Comparison of ENCODE assay signal across 9 cellular contexts in the genomic region with DNA sequence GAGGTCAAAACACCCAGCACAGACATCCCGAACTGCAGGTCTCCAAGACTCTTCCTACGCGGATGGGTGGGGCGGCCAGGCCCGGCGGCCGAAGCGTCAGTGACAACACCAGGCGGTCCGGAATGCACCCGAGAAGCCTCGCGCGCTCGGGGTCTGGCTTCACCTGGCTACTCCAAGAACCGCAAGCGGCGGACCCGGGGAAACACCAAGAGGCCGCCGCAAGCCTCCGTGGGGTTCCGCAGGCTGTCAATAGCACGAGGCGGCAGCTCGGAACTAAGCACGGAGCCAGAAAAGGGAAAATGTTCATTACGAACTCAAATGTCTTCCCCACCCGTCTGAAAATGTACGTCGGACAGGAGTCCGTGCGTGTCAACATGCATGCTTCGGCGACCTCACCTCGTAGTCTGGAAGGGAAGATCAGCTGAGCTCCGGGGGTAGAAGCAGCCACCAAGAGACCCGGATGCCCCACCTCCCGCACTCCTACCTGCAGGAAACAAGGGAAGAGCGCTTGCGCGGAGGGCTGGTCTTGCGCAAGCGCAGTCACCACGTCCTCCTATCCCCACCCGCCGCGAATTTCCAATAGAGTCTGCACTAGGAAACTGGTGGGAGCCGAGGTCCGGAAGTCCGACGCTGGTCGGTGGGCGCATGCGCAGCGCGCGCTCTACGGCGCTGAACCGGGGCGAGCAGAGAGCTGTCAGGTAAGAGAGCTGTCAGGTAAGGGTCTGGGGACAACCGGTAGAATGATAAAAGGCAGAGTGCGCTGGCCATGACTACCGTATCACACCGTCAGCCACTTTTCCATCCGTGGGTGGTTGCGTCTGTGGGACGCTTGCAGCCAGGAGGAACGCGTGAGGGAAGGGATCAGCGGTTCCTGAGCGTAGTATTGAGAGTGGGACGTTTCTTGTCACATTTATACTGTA. TPM values are rescaled to one million over a fixed set of nuclear protein-coding genes. Genes with fewer than 3 reads are reported as not detected.
DNase-seq lines count a peak whose midpoint lies in the region; ATAC-seq, FAIRE-seq and TF ChIP-seq lines count a peak whose summit lies in the region.
"Had no signal": no experiment of that assay in that cellular context is flagged by ENCODE, and none has a peak within 500 bp of the region (broad histone marks: within the 10 kb centered on the region; RNA-seq: fewer than 3 reads in every experiment).

A gene (plus strand): TSS at position 646 of the 920 bp plus-strand sequence. CDS start 3,864 bp downstream, outside the sequence.
A gene (minus strand): TSS at position 500 of the 920 bp plus-strand sequence. CDS start 958 bp downstream, outside the sequence.

- no peak within 1 kb of the TSS for H3K27ac Mint-ChIP-seq in activated CD4-positive, alpha-beta T cell treated with anti-CD3 and anti-CD28 coated beads for 36 hours

- peak within 1 kb of the TSS; percentile 58 to 88 for H3K27ac ChIP-seq in coronary artery

- no peaks in the 10 kb centered on the region; the same call in 1 of the 2 replicates for H3K36me3 ChIP-seq in BE2C

- H3K4me3 ChIP-seq in BE2C (ENCODE audit: low read depth, low read length) (peak within 1 kb of the TSS; percentile 94), coronary artery (peak within 1 kb of the TSS; percentile 96)

- no peaks in the 10 kb centered on the region for H3K27me3 ChIP-seq in BE2C

- FAIRE-seq in GM19239 (lab: Jason Lieb, UNC): peak; percentile 100

- DNase-seq in BE2C (peak; percentile 96), GM19239 (ENCODE audit: insufficient read length, low spot score) (peak; percentile 66), NCI-H510A treated with DMSO at 0.1 percent for 48 hours (lab: John Stamatoyannopoulos, UW) (peak; percentile 97), coronary artery (ENCODE audit: low spot score) (peak; percentile 96), left kidney (ENCODE audit: low read depth, low spot score) (peak; percentile 99)
- DNase-seq in activated CD4-positive, alpha-beta T cell treated with anti-CD3 and anti-CD28 coated beads for 36 hours: peak; percentile 94
- peak; percentile 93 for DNase-seq in stimulated activated CD4-positive, alpha-beta T cell treated with anti-CD3 and anti-CD28 coated beads, Interleukin-2, amount 100 ng/mL, for 24 hours

- CTCF ChIA-PET in activated CD4-positive, alpha-beta T cell treated with anti-CD3 and anti-CD28 coated beads for 36 hours (lab: Charles Lee): interaction anchor here (0.6 kb wide), 1 partner anchor 36 kb away, joined by 4 read pairs; no protein-coding TSS in a partner anchor

- no peak within 1 kb of the TSS for H3K4me3 Mint-ChIP-seq in activated CD4-positive, alpha-beta T cell treated with anti-CD3 and anti-CD28 coated beads for 36 hours

- no peaks in the 10 kb centered on the region for H3K9me3 ChIP-seq in BE2C

- no peaks in the 10 kb centered on the region for H3K9me3 Mint-ChIP-seq in activated CD4-positive, alpha-beta T cell treated with anti-CD3 and anti-CD28 coated beads for 36 hours (ENCODE audit: low read depth)
- H3K9me3 Mint-ChIP-seq: dendritic cell treated with granulocyte-macrophage colony-stimulating factor and Interleukin-4, amounts not matched to agents 40 ng/mL and 50 ng/mL, for 4 days had no signal

- peaks cover 44% of the 10 kb centered on the region for H3K4me1 Mint-ChIP-seq in activated CD4-positive, alpha-beta T cell treated with anti-CD3 and anti-CD28 coated beads for 36 hours

- H3K27me3 Mint-ChIP-seq in activated CD4-positive, alpha-beta T cell treated with anti-CD3 and anti-CD28 coated beads for 36 hours: no peaks in the 10 kb centered on the region
- H3K27me3 Mint-ChIP-seq: dendritic cell treated with granulocyte-macrophage colony-stimulating factor and Interleukin-4, amounts not matched to agents 40 ng/mL and 50 ng/mL, for 4 days had no signal

- H3K36me3 Mint-ChIP-seq in activated CD4-positive, alpha-beta T cell treated with anti-CD3 and anti-CD28 coated beads for 36 hours (ENCODE audit: low read depth): peaks cover 27% of the 10 kb centered on the region

- no peaks in the 10 kb centered on the region; the same call in 1 of the 2 replicates for H3K4me1 ChIP-seq in BE2C

- peak; percentile 79 for ATAC-seq in HG03442 (IDR thresholded peaks at IDR 0.05; ENCODE audit: unreplicated experiment)
- ATAC-seq in activated CD4-positive, alpha-beta T cell treated with anti-CD3 and anti-CD28 coated beads for 36 hours: peak; percentile 89

- intact Hi-C loops in activated CD4-positive, alpha-beta T cell treated with anti-CD3 and anti-CD28 coated beads for 36 hours (cut with DNase I, micrococcal nuclease): loop anchor here (1.0 to 2.0 kb wide), 5 partner anchors 73 to 1667 kb away; a partner anchor contains a TSS

- POLR2A ChIA-PET in activated CD4-positive, alpha-beta T cell treated with anti-CD3 and anti-CD28 coated beads for 36 hours (lab: Charles Lee): interaction anchor here (0.7 kb wide), 1 partner anchor 993 kb away, joined by 3 read pairs; no protein-coding TSS in a partner anchor

- TF ChIP-seq CTCF in BE2C (IDR thresholded peaks at IDR 0.05; ENCODE audit: low read depth, low read length) (no peak), coronary artery (IDR thresholded peaks at IDR 0.05) (no peak)

RNA-seq across cellular contexts. Expression of the first gene that starts in this region (rescaled TPM):
- 9.0 TPM for polyA plus RNA-seq in BE2C (2012; ENCODE audit: insufficient read depth, insufficient read length, low read depth)
- total RNA-seq in activated CD4-positive, alpha-beta T cell treated with anti-CD3 and anti-CD28 coated beads for 36 hours: 10 to 100 TPM in 1 of 2 experiments, 1 to 10 TPM in 1; 9.6 to 10.0 TPM

RNA-seq across cellular contexts. Expression of the second gene that starts in this region (rescaled TPM):
- polyA plus RNA-seq in BE2C (2012; ENCODE audit: insufficient read depth, insufficient read length, low read depth): 7.3 TPM
- 10 to 100 TPM; 15.2 TPM for total RNA-seq in activated CD4-positive, alpha-beta T cell treated with anti-CD3 and anti-CD28 coated beads for 36 hours

Comparison
In these comparisons a context has a peak if more than half of its experiments do, and no peak if none do; other contexts are left out.
1. Peak in every context shown above with its lines: DNase-seq, ATAC-seq, H3K4me3 ChIP-seq and H3K27ac ChIP-seq.